In the genomic region with DNA sequence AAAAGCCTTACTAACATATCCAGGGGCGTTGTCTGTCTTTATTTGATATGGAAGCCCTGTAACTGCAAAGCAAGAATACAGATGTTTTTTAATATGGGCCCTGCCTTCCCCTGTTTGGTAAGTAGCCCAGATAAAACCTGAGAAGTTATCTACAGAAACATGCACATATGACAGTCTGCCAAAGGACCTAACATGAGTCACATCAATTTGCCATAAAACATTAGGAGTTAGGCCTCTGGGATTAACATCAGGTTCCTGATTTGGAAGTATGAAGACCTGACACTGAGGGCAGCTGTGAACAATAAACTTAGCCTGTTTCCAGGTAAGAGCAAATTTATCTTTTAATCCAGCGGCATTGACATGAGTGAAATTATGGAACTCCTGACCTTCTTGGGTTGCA, we compare ENCODE assay signal across 17 cellular contexts.
DNase-seq lines count a peak whose midpoint lies in the region; ATAC-seq and TF ChIP-seq lines count a peak whose summit lies in the region.
"Had no signal": no experiment of that assay in that cellular context is flagged by ENCODE, and none has a peak within 500 bp of the region (broad histone marks: within the 10 kb centered on the region; RNA-seq: fewer than 3 reads in every experiment).

No MANE protein-coding gene starts in this region.

- no peaks in the 10 kb centered on the region for H3K36me3 Mint-ChIP-seq in MCF 10A (ENCODE audit: insufficient read depth, unreplicated experiment)
- H3K36me3 Mint-ChIP-seq: CD8-positive, alpha-beta T cell had no signal

- no peak for TF ChIP-seq CTCF in MCF 10A (IDR thresholded peaks at IDR 0.05; ENCODE audit: unreplicated experiment)
- TF ChIP-seq CTCF in mammary epithelial cell (conservative IDR thresholded peaks at IDR 0.05 in 1 of 2, IDR thresholded peaks at IDR 0.05 in 1 of 2; ENCODE audit: extremely low read depth in 1 of 2, insufficient read depth in 1 of 2, low read depth in 1 of 2, low read length in 2 of 2) = no peak

- H3K9me3 Mint-ChIP-seq in MCF 10A (ENCODE audit: unreplicated experiment) = peaks cover 7% of the 10 kb centered on the region

- intact Hi-C loops in MCF 10A (cut with micrococcal nuclease) (no loop called here), mammary epithelial cell (cut with micrococcal nuclease) (no loop called here)

- H3K9me3 ChIP-seq in mammary epithelial cell (replicated peaks; ENCODE audit: insufficient read depth, low read length) = no peaks in the 10 kb centered on the region

- H4K20me1 ChIP-seq in mammary epithelial cell (ENCODE audit: insufficient read depth, low read length) = no peaks in the 10 kb centered on the region
- H4K20me1 ChIP-seq: BLaER1 treated with 17β-estradiol and CSF1 and Interleukin-3, amounts not matched to agents 10 nM and 100 nM had no signal

- peaks cover 20% of the 10 kb centered on the region for H3K4me1 Mint-ChIP-seq in MCF 10A (ENCODE audit: insufficient read depth, unreplicated experiment)

- no peaks in the 10 kb centered on the region for H3K36me3 ChIP-seq in mammary epithelial cell (ENCODE audit: insufficient read depth, low read length)
- H3K36me3 ChIP-seq: BLaER1 treated with 17β-estradiol and CSF1 and Interleukin-3, amounts not matched to agents 10 nM and 100 nM had no signal

- H3K4me1 ChIP-seq in mammary epithelial cell (ENCODE audit: insufficient read depth, low read length) = no peaks in the 10 kb centered on the region
- H3K4me1 ChIP-seq: BLaER1 treated with 17β-estradiol and CSF1 and Interleukin-3, amounts not matched to agents 10 nM and 100 nM had no signal

- H3K4me2 ChIP-seq in mammary epithelial cell (ENCODE audit: insufficient read depth, low read depth, low read length) = no peak overlapping the region
- H3K4me2 ChIP-seq: BLaER1 treated with 17β-estradiol and CSF1 and Interleukin-3, amounts not matched to agents 10 nM and 100 nM had no signal

- H3K27ac Mint-ChIP-seq in MCF 10A (ENCODE audit: low read depth, unreplicated experiment) = peak overlapping the region; percentile 46
- H3K27ac Mint-ChIP-seq: CD4-positive, alpha-beta T cell; CD8-positive, alpha-beta T cell had no signal

- 40% methylated on average over 2 of the region's 2 CpGs for WGBS in mammary epithelial cell (ENCODE audit: low coverage, missing lambda C conversion rate)

- CTCF ChIA-PET in MCF 10A (lab: Yijun Ruan, JAX) (no interaction called here), mammary epithelial cell (lab: Charles Lee; ENCODE audit: low non-redundant PET) (no interaction called here)

- no peak overlapping the region for H3K4me3 ChIP-seq in mammary epithelial cell (replicated peaks in 1 of 3; ENCODE audit: insufficient read depth in 1 of 3, low read depth in 2 of 3, low read length in 3 of 3)
- H3K4me3 ChIP-seq: BLaER1 treated with 17β-estradiol and CSF1 and Interleukin-3, amounts not matched to agents 10 nM and 100 nM had no signal

- H3K27me3 ChIP-seq in mammary epithelial cell (ENCODE audit: insufficient read depth, low read length) = no peaks in the 10 kb centered on the region
- H3K27me3 ChIP-seq: BLaER1 treated with 17β-estradiol and CSF1 and Interleukin-3, amounts not matched to agents 10 nM and 100 nM had no signal

- no peak overlapping the region for H2AFZ ChIP-seq in mammary epithelial cell (ENCODE audit: low read depth, low read length)

- H3K27ac ChIP-seq in mammary epithelial cell (ENCODE audit: insufficient read depth, low read depth, low read length) = no peak overlapping the region
- H3K27ac ChIP-seq: 22Rv1; BLaER1 treated with 17β-estradiol and CSF1 and Interleukin-3, amounts not matched to agents 10 nM and 100 nM; C4-2B had no signal

- DNase-seq in MCF 10A (ENCODE audit: unreplicated experiment) (peak; percentile 31), mammary epithelial cell (no peak), OCI-M1 (lab: John Stamatoyannopoulos, UW) (peak; percentile 38), T1000 (lab: John Stamatoyannopoulos, UW) (peak; percentile 7), activated T-cell treated with anti-CD3 and anti-CD28 coated beads for 4 hours (no peak), retina (no peak)
- DNase-seq: ACHN; Caco-2; Calu3; CD4-positive, alpha-beta T cell; CD8-positive, alpha-beta T cell; DMS79 treated with DMSO at 0.1 percent for 48 hours; GF-D8 had no signal

- in situ Hi-C loops in mammary epithelial cell (cut with MboI; ENCODE audit: low sequenced_read_pairs in 2 of 2) = no loop called here

- dilution Hi-C loops in mammary epithelial cell (cut with HindIII; ENCODE audit: low sequenced_read_pairs) = no loop called here

- BruUV-seq in MCF 10A (replicated peaks; lab: Mats Ljungman, UMichigan) (no TSS peak), mammary epithelial cell (replicated peaks; lab: Mats Ljungman, UMichigan) (no TSS peak)

- no peak for ATAC-seq in HG02763 (IDR thresholded peaks at IDR 0.05; ENCODE audit: unreplicated experiment)
- ATAC-seq: CD8-positive, alpha-beta T cell had no signal

- H3K4me3 Mint-ChIP-seq in MCF 10A (ENCODE audit: unreplicated experiment) = no peak overlapping the region
- H3K4me3 Mint-ChIP-seq: CD4-positive, alpha-beta T cell; CD8-positive, alpha-beta T cell had no signal

- POLR2A ChIA-PET in MCF 10A (lab: Yijun Ruan, JAX) = interaction anchor here (0.6 kb wide), 1 partner anchor 226 kb away, joined by 3 read pairs; no protein-coding TSS in a partner anchor

- H3K9ac ChIP-seq in mammary epithelial cell (ENCODE audit: insufficient read depth, low read length) = no peak overlapping the region
- H3K9ac ChIP-seq: BLaER1 treated with 17β-estradiol and CSF1 and Interleukin-3, amounts not matched to agents 10 nM and 100 nM had no signal

- no peaks in the 10 kb centered on the region for H3K27me3 Mint-ChIP-seq in MCF 10A (ENCODE audit: insufficient read depth, unreplicated experiment)
- H3K27me3 Mint-ChIP-seq: CD4-positive, alpha-beta T cell had no signal

- H3K79me2 ChIP-seq in mammary epithelial cell (ENCODE audit: insufficient read depth, low read length) = no peaks in the 10 kb centered on the region

Comparison
In these comparisons a context has a peak if more than half of its experiments do, and no peak if none do; other contexts are left out.
1. DNase-seq: peak in MCF 10A (single experiment), OCI-M1 (single experiment) and T1000 (single experiment); none in mammary epithelial cell (single experiment), activated T-cell treated with anti-CD3 and anti-CD28 coated beads for 4 hours (single experiment) and retina (single experiment).